1 cellular context compared by ENCODE assay signal in the genomic region with DNA sequence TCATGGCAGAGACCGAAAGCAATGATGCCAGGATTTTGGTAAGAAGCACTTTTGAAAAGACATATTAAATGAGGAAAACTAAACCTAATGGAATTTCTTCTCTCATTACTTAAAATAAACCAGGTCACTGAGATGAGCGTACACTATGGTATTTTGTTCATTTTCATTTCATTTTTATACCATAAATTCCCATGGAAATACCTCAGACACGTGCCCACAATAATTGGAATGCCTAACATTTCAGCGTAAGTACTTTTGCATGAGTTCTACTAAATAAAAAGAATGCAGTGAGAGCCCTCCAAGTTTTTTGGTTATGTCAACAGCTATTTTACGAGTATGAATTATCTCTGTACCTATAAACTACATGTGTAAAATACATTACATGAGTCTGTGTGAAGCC.
TF ChIP-seq lines count a peak whose summit lies in the region.

No MANE protein-coding gene starts in this region.

TF ChIP-seq in GM23338, 12 proteins besides CTCF, POLR2A, EP300 and RAD21 (continued from another document):
- TF ChIP-seq, protein P1, sequence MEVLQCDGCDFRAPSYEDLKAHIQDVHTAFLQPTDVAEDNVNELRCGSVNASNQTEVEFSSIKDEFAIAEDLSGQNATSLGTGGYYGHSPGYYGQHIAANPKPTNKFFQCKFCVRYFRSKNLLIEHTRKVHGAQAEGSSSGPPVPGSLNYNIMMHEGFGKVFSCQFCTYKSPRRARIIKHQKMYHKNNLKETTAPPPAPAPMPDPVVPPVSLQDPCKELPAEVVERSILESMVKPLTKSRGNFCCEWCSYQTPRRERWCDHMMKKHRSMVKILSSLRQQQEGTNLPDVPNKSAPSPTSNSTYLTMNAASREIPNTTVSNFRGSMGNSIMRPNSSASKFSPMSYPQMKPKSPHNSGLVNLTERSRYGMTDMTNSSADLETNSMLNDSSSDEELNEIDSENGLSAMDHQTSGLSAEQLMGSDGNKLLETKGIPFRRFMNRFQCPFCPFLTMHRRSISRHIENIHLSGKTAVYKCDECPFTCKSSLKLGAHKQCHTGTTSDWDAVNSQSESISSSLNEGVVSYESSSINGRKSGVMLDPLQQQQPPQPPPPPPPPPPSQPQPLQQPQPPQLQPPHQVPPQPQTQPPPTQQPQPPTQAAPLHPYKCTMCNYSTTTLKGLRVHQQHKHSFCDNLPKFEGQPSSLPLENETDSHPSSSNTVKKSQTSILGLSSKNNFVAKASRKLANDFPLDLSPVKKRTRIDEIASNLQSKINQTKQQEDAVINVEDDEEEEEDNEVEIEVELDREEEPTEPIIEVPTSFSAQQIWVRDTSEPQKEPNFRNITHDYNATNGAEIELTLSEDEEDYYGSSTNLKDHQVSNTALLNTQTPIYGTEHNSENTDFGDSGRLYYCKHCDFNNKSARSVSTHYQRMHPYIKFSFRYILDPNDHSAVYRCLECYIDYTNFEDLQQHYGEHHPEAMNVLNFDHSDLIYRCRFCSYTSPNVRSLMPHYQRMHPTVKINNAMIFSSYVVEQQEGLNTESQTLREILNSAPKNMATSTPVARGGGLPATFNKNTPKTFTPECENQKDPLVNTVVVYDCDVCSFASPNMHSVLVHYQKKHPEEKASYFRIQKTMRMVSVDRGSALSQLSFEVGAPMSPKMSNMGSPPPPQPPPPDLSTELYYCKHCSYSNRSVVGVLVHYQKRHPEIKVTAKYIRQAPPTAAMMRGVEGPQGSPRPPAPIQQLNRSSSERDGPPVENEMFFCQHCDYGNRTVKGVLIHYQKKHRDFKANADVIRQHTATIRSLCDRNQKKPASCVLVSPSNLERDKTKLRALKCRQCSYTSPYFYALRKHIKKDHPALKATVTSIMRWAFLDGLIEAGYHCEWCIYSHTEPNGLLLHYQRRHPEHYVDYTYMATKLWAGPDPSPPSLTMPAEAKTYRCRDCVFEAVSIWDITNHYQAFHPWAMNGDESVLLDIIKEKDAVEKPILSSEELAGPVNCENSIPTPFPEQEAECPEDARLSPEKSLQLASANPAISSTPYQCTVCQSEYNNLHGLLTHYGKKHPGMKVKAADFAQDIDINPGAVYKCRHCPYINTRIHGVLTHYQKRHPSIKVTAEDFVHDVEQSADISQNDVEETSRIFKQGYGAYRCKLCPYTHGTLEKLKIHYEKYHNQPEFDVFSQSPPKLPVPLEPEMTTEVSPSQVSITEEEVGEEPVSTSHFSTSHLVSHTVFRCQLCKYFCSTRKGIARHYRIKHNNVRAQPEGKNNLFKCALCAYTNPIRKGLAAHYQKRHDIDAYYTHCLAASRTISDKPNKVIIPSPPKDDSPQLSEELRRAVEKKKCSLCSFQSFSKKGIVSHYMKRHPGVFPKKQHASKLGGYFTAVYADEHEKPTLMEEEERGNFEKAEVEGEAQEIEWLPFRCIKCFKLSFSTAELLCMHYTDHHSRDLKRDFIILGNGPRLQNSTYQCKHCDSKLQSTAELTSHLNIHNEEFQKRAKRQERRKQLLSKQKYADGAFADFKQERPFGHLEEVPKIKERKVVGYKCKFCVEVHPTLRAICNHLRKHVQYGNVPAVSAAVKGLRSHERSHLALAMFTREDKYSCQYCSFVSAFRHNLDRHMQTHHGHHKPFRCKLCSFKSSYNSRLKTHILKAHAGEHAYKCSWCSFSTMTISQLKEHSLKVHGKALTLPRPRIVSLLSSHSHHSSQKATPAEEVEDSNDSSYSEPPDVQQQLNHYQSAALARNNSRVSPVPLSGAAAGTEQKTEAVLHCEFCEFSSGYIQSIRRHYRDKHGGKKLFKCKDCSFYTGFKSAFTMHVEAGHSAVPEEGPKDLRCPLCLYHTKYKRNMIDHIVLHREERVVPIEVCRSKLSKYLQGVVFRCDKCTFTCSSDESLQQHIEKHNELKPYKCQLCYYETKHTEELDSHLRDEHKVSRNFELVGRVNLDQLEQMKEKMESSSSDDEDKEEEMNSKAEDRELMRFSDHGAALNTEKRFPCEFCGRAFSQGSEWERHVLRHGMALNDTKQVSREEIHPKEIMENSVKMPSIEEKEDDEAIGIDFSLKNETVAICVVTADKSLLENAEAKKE (CRISPR knock-in tag; IDR thresholded peaks at IDR 0.05) = no peak
- TF ChIP-seq JUNB (IDR thresholded peaks at IDR 0.05; ENCODE audit: unreplicated experiment) (no peak), ZNF331 (CRISPR knock-in tag; IDR thresholded peaks at IDR 0.05; ENCODE audit: low read depth) (no peak), NANOG (IDR thresholded peaks at IDR 0.05; ENCODE audit: borderline replicate concordance) (no peak)
